1 cellular context compared by ENCODE assay signal in genomic region chr19:35029737-35030256, GRCh38.
TF ChIP-seq lines count a peak whose summit lies in the region.

No MANE protein-coding gene starts in this region.

TF ChIP-seq in HEK293, 187 proteins besides CTCF, POLR2A, EP300 and RAD21 (continued from another document and continues in another):
- TF ChIP-seq YY2 (tag by site-specific recombination; IDR thresholded peaks at IDR 0.05): no peak
- TF ChIP-seq ZNF561 (tag by site-specific recombination; IDR thresholded peaks at IDR 0.05; ENCODE audit: borderline replicate concordance): peak; percentile 77
- no peak for TF ChIP-seq ZBTB1 (tag by site-specific recombination; IDR thresholded peaks at IDR 0.05)
- 0 out of 2 replicates have a peak, but pooled peaks have one; percentile 6 for TF ChIP-seq ZBTB6 (tag by site-specific recombination; IDR thresholded peaks at IDR 0.05)
- TF ChIP-seq ZNF76 (tag by site-specific recombination; IDR thresholded peaks at IDR 0.05; ENCODE audit: borderline replicate concordance, low read depth): peak; percentile 55; the same call in 1 of the 2 replicates
- peak; percentile 94 for TF ChIP-seq ZNF335 (tag by site-specific recombination; conservative IDR thresholded peaks at IDR 0.05)
- peak; percentile 89 for TF ChIP-seq ZNF341 (tag by site-specific recombination; IDR thresholded peaks at IDR 0.05; ENCODE audit: low read depth)
- TF ChIP-seq SP7 (tag by site-specific recombination; IDR thresholded peaks at IDR 0.05): peak; percentile 72
- peak; percentile 95 for TF ChIP-seq ZNF623 (tag by site-specific recombination; IDR thresholded peaks at IDR 0.05)
- TF ChIP-seq BCL11A (tag by site-specific recombination; IDR thresholded peaks at IDR 0.05; ENCODE audit: low read depth): no peak; the same call in 1 of the 2 replicates
- no peak for TF ChIP-seq ZNF670 (tag by site-specific recombination; IDR thresholded peaks at IDR 0.05; ENCODE audit: low read depth)
- TF ChIP-seq ZNF521 (tag by site-specific recombination; IDR thresholded peaks at IDR 0.05): no peak
- 0 out of 2 replicates have a peak, but pooled peaks have one; percentile 52 for TF ChIP-seq ZNF473 (tag by site-specific recombination; IDR thresholded peaks at IDR 0.05)
- TF ChIP-seq ZNF530 (tag by site-specific recombination; IDR thresholded peaks at IDR 0.05; ENCODE audit: low read depth): no peak
- 0 out of 2 replicates have a peak, but pooled peaks have one; percentile 7 for TF ChIP-seq ZFP69B (tag by site-specific recombination; IDR thresholded peaks at IDR 0.05)
- 0 out of 2 replicates have a peak, but pooled peaks have one; percentile 1 for TF ChIP-seq ZNF843 (tag by site-specific recombination; IDR thresholded peaks at IDR 0.05)
- TF ChIP-seq, protein P1, sequence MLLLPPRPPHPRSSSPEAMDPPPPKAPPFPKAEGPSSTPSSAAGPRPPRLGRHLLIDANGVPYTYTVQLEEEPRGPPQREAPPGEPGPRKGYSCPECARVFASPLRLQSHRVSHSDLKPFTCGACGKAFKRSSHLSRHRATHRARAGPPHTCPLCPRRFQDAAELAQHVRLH (tag by site-specific recombination; IDR thresholded peaks at IDR 0.05): no peak
- 0 out of 2 replicates have a peak, but pooled peaks have one; percentile 51 for TF ChIP-seq ZFP37 (tag by site-specific recombination; IDR thresholded peaks at IDR 0.05)
- peak; percentile 25; the same call in 1 of the 2 replicates for TF ChIP-seq ZBTB21 (tag by site-specific recombination; IDR thresholded peaks at IDR 0.05)
- no peak; the same call in 1 of the 2 replicates for TF ChIP-seq INSM2 (tag by site-specific recombination; IDR thresholded peaks at IDR 0.05)
- TF ChIP-seq ZNF114 (tag by site-specific recombination; IDR thresholded peaks at IDR 0.05): no peak
- TF ChIP-seq, protein P2, sequence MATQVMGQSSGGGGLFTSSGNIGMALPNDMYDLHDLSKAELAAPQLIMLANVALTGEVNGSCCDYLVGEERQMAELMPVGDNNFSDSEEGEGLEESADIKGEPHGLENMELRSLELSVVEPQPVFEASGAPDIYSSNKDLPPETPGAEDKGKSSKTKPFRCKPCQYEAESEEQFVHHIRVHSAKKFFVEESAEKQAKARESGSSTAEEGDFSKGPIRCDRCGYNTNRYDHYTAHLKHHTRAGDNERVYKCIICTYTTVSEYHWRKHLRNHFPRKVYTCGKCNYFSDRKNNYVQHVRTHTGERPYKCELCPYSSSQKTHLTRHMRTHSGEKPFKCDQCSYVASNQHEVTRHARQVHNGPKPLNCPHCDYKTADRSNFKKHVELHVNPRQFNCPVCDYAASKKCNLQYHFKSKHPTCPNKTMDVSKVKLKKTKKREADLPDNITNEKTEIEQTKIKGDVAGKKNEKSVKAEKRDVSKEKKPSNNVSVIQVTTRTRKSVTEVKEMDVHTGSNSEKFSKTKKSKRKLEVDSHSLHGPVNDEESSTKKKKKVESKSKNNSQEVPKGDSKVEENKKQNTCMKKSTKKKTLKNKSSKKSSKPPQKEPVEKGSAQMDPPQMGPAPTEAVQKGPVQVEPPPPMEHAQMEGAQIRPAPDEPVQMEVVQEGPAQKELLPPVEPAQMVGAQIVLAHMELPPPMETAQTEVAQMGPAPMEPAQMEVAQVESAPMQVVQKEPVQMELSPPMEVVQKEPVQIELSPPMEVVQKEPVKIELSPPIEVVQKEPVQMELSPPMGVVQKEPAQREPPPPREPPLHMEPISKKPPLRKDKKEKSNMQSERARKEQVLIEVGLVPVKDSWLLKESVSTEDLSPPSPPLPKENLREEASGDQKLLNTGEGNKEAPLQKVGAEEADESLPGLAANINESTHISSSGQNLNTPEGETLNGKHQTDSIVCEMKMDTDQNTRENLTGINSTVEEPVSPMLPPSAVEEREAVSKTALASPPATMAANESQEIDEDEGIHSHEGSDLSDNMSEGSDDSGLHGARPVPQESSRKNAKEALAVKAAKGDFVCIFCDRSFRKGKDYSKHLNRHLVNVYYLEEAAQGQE (tag by site-specific recombination; IDR thresholded peaks at IDR 0.05): 0 out of 2 replicates have a peak, but pooled peaks have one; percentile 8
- no peak for TF ChIP-seq ZNF701 (tag by site-specific recombination; IDR thresholded peaks at IDR 0.05)
- no peak; the same call in 1 of the 2 replicates for TF ChIP-seq ZNF24 (tag by site-specific recombination; IDR thresholded peaks at IDR 0.05)
- peak; percentile 11; the same call in 1 of the 2 replicates for TF ChIP-seq ZNF677 (tag by site-specific recombination; IDR thresholded peaks at IDR 0.05)
- no peak for TF ChIP-seq ZNF624 (tag by site-specific recombination; IDR thresholded peaks at IDR 0.05)
- TF ChIP-seq ZNF792 (tag by site-specific recombination; IDR thresholded peaks at IDR 0.05): no peak
- TF ChIP-seq ZNF140 (tag by site-specific recombination; IDR thresholded peaks at IDR 0.05): no peak
- no peak for TF ChIP-seq PRDM1 (tag by site-specific recombination; IDR thresholded peaks at IDR 0.05)
- peak; percentile 95 for TF ChIP-seq GLIS1 (tag by site-specific recombination; IDR thresholded peaks at IDR 0.05)
- TF ChIP-seq ZNF175 (tag by site-specific recombination; IDR thresholded peaks at IDR 0.05): no peak
- TF ChIP-seq ZNF747 (tag by site-specific recombination; IDR thresholded peaks at IDR 0.05): no peak
- no peak for TF ChIP-seq ATF2 (tag by site-specific recombination; IDR thresholded peaks at IDR 0.05; ENCODE audit: low read depth)
- TF ChIP-seq, protein P3, sequence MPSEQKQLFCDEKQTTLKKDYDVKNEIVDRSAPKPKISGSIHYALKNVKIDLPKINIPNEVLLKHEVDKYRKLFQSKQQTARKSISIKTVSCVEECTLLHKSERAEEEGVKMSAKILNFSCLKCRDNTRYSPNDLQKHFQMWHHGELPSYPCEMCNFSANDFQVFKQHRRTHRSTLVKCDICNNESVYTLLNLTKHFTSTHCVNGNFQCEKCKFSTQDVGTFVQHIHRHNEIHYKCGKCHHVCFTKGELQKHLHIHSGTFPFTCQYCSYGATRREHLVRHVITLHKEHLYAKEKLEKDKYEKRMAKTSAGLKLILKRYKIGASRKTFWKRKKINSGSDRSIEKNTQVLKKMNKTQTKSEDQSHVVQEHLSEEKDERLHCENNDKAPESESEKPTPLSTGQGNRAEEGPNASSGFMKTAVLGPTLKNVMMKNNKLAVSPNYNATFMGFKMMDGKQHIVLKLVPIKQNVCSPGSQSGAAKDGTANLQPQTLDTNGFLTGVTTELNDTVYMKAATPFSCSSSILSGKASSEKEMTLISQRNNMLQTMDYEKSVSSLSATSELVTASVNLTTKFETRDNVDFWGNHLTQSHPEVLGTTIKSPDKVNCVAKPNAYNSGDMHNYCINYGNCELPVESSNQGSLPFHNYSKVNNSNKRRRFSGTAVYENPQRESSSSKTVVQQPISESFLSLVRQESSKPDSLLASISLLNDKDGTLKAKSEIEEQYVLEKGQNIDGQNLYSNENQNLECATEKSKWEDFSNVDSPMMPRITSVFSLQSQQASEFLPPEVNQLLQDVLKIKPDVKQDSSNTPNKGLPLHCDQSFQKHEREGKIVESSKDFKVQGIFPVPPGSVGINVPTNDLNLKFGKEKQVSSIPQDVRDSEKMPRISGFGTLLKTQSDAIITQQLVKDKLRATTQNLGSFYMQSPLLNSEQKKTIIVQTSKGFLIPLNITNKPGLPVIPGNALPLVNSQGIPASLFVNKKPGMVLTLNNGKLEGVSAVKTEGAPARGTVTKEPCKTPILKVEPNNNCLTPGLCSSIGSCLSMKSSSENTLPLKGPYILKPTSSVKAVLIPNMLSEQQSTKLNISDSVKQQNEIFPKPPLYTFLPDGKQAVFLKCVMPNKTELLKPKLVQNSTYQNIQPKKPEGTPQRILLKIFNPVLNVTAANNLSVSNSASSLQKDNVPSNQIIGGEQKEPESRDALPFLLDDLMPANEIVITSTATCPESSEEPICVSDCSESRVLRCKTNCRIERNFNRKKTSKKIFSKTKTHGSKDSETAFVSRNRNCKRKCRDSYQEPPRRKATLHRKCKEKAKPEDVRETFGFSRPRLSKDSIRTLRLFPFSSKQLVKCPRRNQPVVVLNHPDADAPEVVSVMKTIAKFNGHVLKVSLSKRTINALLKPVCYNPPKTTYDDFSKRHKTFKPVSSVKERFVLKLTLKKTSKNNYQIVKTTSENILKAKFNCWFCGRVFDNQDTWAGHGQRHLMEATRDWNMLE (tag by site-specific recombination; conservative IDR thresholded peaks at IDR 0.05; ENCODE audit: low read depth): no peak
- no peak for TF ChIP-seq ZNF23 (tag by site-specific recombination; IDR thresholded peaks at IDR 0.05; ENCODE audit: borderline replicate concordance)
- no peak for TF ChIP-seq ZXDB (tag by site-specific recombination; IDR thresholded peaks at IDR 0.05)
- no peak for TF ChIP-seq OVOL3 (tag by site-specific recombination; IDR thresholded peaks at IDR 0.05)
- no peak for TF ChIP-seq HOXC10 (CRISPR knock-in tag; IDR thresholded peaks at IDR 0.05)
- TF ChIP-seq WT1 (tag by site-specific recombination; IDR thresholded peaks at IDR 0.05): peak; percentile 44; the same call in 1 of the 2 replicates
- TF ChIP-seq ZNF777 (tag by site-specific recombination; IDR thresholded peaks at IDR 0.05; ENCODE audit: borderline replicate concordance): no peak
- TF ChIP-seq ZNF266 (tag by site-specific recombination; IDR thresholded peaks at IDR 0.05; ENCODE audit: low read depth): no peak
- peak; percentile 12; the same call in 1 of the 2 replicates for TF ChIP-seq ZNF664 (tag by site-specific recombination; IDR thresholded peaks at IDR 0.05)
- TF ChIP-seq ZNF433 (tag by site-specific recombination; IDR thresholded peaks at IDR 0.05; ENCODE audit: low read depth): peak; percentile 8; the same call in 1 of the 2 replicates
- TF ChIP-seq ZSCAN30 (tag by site-specific recombination; IDR thresholded peaks at IDR 0.05): peak; percentile 13; the same call in 1 of the 2 replicates
- TF ChIP-seq PRDM10 (tag by site-specific recombination; IDR thresholded peaks at IDR 0.05): peak; percentile 73
- TF ChIP-seq ZNF660 (tag by site-specific recombination; IDR thresholded peaks at IDR 0.05): no peak
- TF ChIP-seq ZSCAN23 (tag by site-specific recombination; IDR thresholded peaks at IDR 0.05): no peak
- TF ChIP-seq ZBTB48 (tag by site-specific recombination; IDR thresholded peaks at IDR 0.05): peak; percentile 56; the same call in 1 of the 2 replicates
- no peak for TF ChIP-seq ZNF514 (tag by site-specific recombination; IDR thresholded peaks at IDR 0.05)
